ENCODE assay signal across 11 cellular contexts in the genomic region with DNA sequence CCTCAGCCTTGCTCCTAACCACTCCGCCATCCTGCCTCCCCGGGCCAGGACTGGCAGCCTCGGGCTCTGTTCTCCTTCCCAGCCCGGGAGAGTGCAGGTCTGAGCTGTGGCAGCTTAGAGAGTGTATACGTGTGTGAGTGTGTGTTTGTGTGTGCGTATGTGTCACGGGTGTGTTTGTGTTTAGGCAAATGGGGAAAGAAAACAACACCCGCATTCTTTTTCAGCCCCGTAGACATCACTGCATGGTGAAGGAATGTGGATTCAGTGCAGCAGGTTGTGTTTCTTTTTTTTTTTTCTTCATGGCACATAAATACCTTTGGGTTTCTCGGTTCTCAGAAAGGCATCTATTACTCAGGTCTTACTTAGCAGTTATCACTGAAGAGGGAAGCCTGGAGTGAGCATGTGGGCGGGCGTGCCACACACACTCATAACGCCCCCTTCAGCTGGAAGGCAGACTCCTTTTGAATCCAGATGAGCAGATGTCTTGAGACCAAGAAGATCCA. TPM values are rescaled to one million over a fixed set of nuclear protein-coding genes. Genes with fewer than 3 reads are reported as not detected.
DNase-seq lines count a peak whose midpoint lies in the region; ATAC-seq and TF ChIP-seq lines count a peak whose summit lies in the region.
"Had no signal": no experiment of that assay in that cellular context is flagged by ENCODE, and none has a peak within 500 bp of the region (broad histone marks: within the 10 kb centered on the region; RNA-seq: fewer than 3 reads in every experiment).

No MANE protein-coding gene starts in this region.

- H3K4me1 ChIP-seq in GM23248 (ENCODE audit: insufficient read depth), result peaks cover 37% of the 10 kb centered on the region

- H3K4me3 ChIP-seq in GM23248 (no peak overlapping the region), dorsolateral prefrontal cortex (no peak overlapping the region)

- no peaks in the 10 kb centered on the region for H3K36me3 ChIP-seq in GM23248 (ENCODE audit: low read depth)

- peak overlapping the region; percentile 51 for H3K27ac ChIP-seq in GM23248
- H3K27ac ChIP-seq in dorsolateral prefrontal cortex, result peak overlapping the region in 1 of 59 donors; percentile 2

- in situ Hi-C loops in GM23248 (cut with MboI), result no loop called here

- H3K9me3 ChIP-seq in GM23248 (ENCODE audit: low read depth), result no peaks in the 10 kb centered on the region

- no peaks in the 10 kb centered on the region for H3K9me2 ChIP-seq in GM23248 (ENCODE audit: insufficient read depth)

- H3K9ac ChIP-seq in GM23248, result no peak overlapping the region

- H2AFZ ChIP-seq in GM23248, result no peak overlapping the region

- peaks cover 79% of the 10 kb centered on the region for H3K79me2 ChIP-seq in GM23248 (ENCODE audit: insufficient read depth)

- no peaks in the 10 kb centered on the region for H4K20me1 ChIP-seq in GM23248 (ENCODE audit: insufficient read depth)

- ATAC-seq in omental fat pad (ENCODE audit: low FRiP score), result peak; percentile 90
- ATAC-seq in HG02759 (IDR thresholded peaks at IDR 0.05; ENCODE audit: unreplicated experiment), result no peak
- ATAC-seq in HG02642 (IDR thresholded peaks at IDR 0.05; ENCODE audit: poor library complexity, unreplicated experiment), result no peak
- ATAC-seq in activated CD4-positive, CD25-positive, alpha-beta regulatory T cell treated with anti-CD3 and anti-CD28 coated beads, Interleukin-2, amount 50 U/mL, for 24 hours, result no peak
- ATAC-seq: activated T-cell treated with anti-CD3 and anti-CD28 coated beads, Interleukin-2, amount 50 U/mL, for 72 hours had no signal

- 0 out of 2 replicates have a peak, but pooled peaks cover 7% of the 10 kb centered on the region for H3F3A ChIP-seq in GM23248 (ENCODE audit: insufficient read depth)

- WGBS in GM23248 (ENCODE audit: low coverage in 1 of 2, low lambda C conversion rate in 2 of 2, missing lambda C conversion rate in 2 of 2), 2 experiments, result 30 to 31% methylated on average over 13 of the region's 13 CpGs

- TF ChIP-seq CTCF in dorsolateral prefrontal cortex (IDR thresholded peaks at IDR 0.05 in 54 of 56, conservative IDR thresholded peaks at IDR 0.05 in 2 of 56; ENCODE audit: low read depth in 1 of 56, partially characterized antibody in 56 of 56) (no peak), omental fat pad (IDR thresholded peaks at IDR 0.05) (no peak)

- intact Hi-C loops in dorsolateral prefrontal cortex (cut with DNase I), result no loop called here

- H3K27me3 ChIP-seq in GM23248 (replicated peaks; ENCODE audit: insufficient read depth) (no peaks in the 10 kb centered on the region), dorsolateral prefrontal cortex (peaks cover 0 to 4% (median 0%) of the 10 kb centered on the region in 45 donors)

- peak; percentile 91 for DNase-seq in GM23248
- DNase-seq in NCI-H82 (lab: John Stamatoyannopoulos, UW), result peak; percentile 75
- peak in 6 of 10 donors; percentile 40 to 78 (median 62) for DNase-seq in dorsolateral prefrontal cortex
- no peak for DNase-seq in omental fat pad (ENCODE audit: low spot score)
- DNase-seq in NCI-H2081 (lab: John Stamatoyannopoulos, UW), result no peak
- DNase-seq: activated T-cell treated with anti-CD3 and anti-CD28 coated beads, Interleukin-2, amount 50 U/mL, for 72 hours; naive B cell; SHP77 had no signal

- H3K4me2 ChIP-seq in GM23248 (ENCODE audit: unreplicated experiment), result peak overlapping the region; percentile 10

RNA-seq across cellular contexts. Expression of a gene that starts 44.2 kb away (rescaled TPM):
- total RNA-seq in GM23248 (2014; rRNA removed; shearing (Covaris generic)), result 5.1 and 8.3 TPM in 2 replicates
- polyA plus RNA-seq in GM23248 (2016; fragmentation: Nextera tagmentation; extraction: Ambion mirVana), result 9.0 and 9.6 TPM in 2 replicates
- 10 to 100 TPM in 4 of 120 experiments, 1 to 10 TPM in 115, under 1 TPM in 1; 0.79 to 13.1 (median 3.3) TPM for total RNA-seq in dorsolateral prefrontal cortex
- total RNA-seq in omental fat pad, result 1 to 10 TPM; 1.3 to 2.4 (median 1.4) TPM
- total RNA-seq: activated T-cell treated with anti-CD3 and anti-CD28 coated beads, Interleukin-2, amount 50 U/mL, for 72 hours had no signal

Comparison
In these comparisons a context has a peak if more than half of its experiments do, and no peak if none do; other contexts are left out.
1. DNase-seq: peak in GM23248 (single experiment), NCI-H82 (single experiment) and dorsolateral prefrontal cortex (6 of 10); none in omental fat pad (single experiment) and NCI-H2081 (0 of 2).